8 cellular contexts compared by ENCODE assay signal in the genomic region with DNA sequence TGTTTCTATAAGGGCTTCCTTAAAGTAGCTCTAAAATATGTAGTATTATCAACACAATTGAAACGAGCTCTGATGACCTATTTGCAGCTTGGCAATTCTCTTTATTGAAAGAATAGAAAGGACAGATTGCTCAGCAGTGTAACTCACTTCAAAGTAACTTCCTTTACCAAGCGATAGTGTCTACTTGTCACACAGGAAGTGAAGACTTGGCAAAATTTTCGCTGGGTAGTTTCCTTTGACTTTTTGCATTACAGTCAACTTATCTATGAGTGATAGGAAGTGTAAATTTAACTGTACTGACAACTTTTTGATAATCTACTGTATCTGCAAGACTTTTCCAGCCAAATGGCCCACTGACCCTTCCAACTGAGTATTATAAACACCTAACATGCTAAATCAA. TPM values are rescaled to one million over a fixed set of nuclear protein-coding genes. Genes with fewer than 3 reads are reported as not detected.
A peak's percentile ranks its signal among the peaks of the same experiment; 100 is the strongest.
DNase-seq lines count a peak whose midpoint lies in the region; ATAC-seq and TF ChIP-seq lines count a peak whose summit lies in the region.

No MANE protein-coding gene starts in this region.

- POLR2A ChIA-PET in RWPE1 (lab: Yijun Ruan, JAX; ENCODE audit: low non-redundant PET): no interaction called here

- CTCF ChIA-PET in RWPE1 (lab: Yijun Ruan, JAX): interaction anchor here (0.7 kb wide), 1 partner anchor 687 kb away, joined by 3 read pairs; no protein-coding TSS in a partner anchor

- no peak for TF ChIP-seq CTCF in RWPE1 (conservative IDR thresholded peaks at IDR 0.05; ENCODE audit: low read depth)
- TF ChIP-seq CTCF in mesothelial cell of epicardium (IDR thresholded peaks at IDR 0.05; ENCODE audit: unreplicated experiment): no peak

- H3K9me3 Mint-ChIP-seq in mesothelial cell of epicardium: peaks cover 8% of the 10 kb centered on the region

- no peaks in the 10 kb centered on the region for H3K36me3 Mint-ChIP-seq in mesothelial cell of epicardium

- no peak overlapping the region for H3K27ac ChIP-seq in RWPE1

- DNase-seq in RWPE1 (ENCODE audit: low spot score) (no peak), middle frontal gyrus (ENCODE audit: extremely low spot score, low spot score) (no peak), NCI-H2196 (lab: John Stamatoyannopoulos, UW; ENCODE audit: unreplicated experiment) (no peak), mesothelial cell of epicardium (ENCODE audit: low spot score in 2 of 2, unreplicated experiment in 2 of 2) (no peak)

- no peaks in the 10 kb centered on the region for H3K27me3 Mint-ChIP-seq in mesothelial cell of epicardium (ENCODE audit: low read depth)

- no peak overlapping the region for H3K4me3 Mint-ChIP-seq in mesothelial cell of epicardium

- peaks cover 15% of the 10 kb centered on the region for H3K4me1 Mint-ChIP-seq in mesothelial cell of epicardium

- ATAC-seq in GM18498 (IDR thresholded peaks at IDR 0.05; ENCODE audit: unreplicated experiment) (peak; percentile 84), GM21360 (IDR thresholded peaks at IDR 0.05; ENCODE audit: unreplicated experiment) (peak; percentile 64), HG03378 (IDR thresholded peaks at IDR 0.05; ENCODE audit: unreplicated experiment) (peak; percentile 75), esophagus mucosa (peak; percentile 41)

- no peak overlapping the region for H3K27ac Mint-ChIP-seq in mesothelial cell of epicardium

RNA-seq across cellular contexts. Expression of a gene that starts 22.8 kb away (rescaled TPM):
- total RNA-seq in esophagus mucosa (14.6 TPM), mesothelial cell of epicardium (2.7 to 4.2 TPM (median 3.8 TPM) in 3 replicates)
